Comparison of ENCODE assay signal across 9 cellular contexts in the genomic region with DNA sequence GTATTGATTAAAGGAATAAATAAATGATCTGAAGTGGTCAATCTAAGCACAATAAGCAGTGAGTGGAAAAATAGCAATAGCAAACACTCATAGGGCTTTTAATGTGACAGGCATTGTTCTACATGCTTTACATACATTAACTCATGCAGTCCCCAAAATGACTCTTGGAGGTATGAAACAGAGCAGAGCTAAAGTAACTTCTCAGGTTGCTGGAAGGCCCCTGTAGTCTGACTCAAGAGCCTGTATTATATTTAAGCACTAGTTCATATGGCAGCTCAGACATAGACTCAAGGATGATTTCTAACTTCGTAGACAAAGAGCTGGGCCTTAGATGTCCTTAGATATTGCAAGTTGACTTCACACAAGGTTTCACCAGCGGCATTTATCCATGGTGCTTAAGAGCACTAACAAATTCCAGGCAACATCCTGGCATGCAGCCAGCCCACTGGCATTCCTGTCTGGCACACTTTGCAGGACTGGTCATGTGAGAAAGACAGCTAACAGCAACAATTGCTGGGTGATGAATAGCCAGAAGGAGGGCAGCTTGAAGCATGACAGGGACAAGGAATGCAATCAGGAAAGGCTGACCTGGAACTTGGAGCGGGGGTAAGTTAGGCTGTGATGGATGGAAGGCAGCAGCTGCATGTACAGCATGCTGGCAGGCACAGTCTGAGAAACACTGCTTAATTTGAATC. TPM values are rescaled to one million over a fixed set of nuclear protein-coding genes. Genes with fewer than 3 reads are reported as not detected.
DNase-seq lines count a peak whose midpoint lies in the region; ATAC-seq and TF ChIP-seq lines count a peak whose summit lies in the region.
"Had no signal": no experiment of that assay in that cellular context is flagged by ENCODE, and none has a peak within 500 bp of the region (broad histone marks: within the 10 kb centered on the region; RNA-seq: fewer than 3 reads in every experiment).

No MANE protein-coding gene starts in this region.

- no peak for TF ChIP-seq CTCF in mammary epithelial cell (conservative IDR thresholded peaks at IDR 0.05 in 1 of 2, IDR thresholded peaks at IDR 0.05 in 1 of 2; ENCODE audit: extremely low read depth in 1 of 2, insufficient read depth in 1 of 2, low read depth in 1 of 2, low read length in 2 of 2)
- no peak for TF ChIP-seq CTCF in lower lobe of right lung (IDR thresholded peaks at IDR 0.05)

- 3% methylated on average over 3 of the region's 3 CpGs for WGBS in mammary epithelial cell (ENCODE audit: low coverage, missing lambda C conversion rate)

- CTCF ChIA-PET in mammary epithelial cell (lab: Charles Lee; ENCODE audit: low non-redundant PET), result no interaction called here
- CTCF ChIA-PET in activated naive CD4-positive, alpha-beta T cell treated with anti-CD3 and anti-CD28 coated beads for 36 hours (lab: Charles Lee), result interaction anchor here (0.6 to 1.3 kb wide), 2 partner anchors 111 to 1143 kb away, joined by 3 to 4 read pairs; no protein-coding TSS in a partner anchor

- no peaks in the 10 kb centered on the region for H3K36me3 ChIP-seq in mammary epithelial cell (ENCODE audit: insufficient read depth, low read length)
- H3K36me3 ChIP-seq in lower lobe of right lung, result no peaks in the 10 kb centered on the region

- no peak overlapping the region for H3K9ac ChIP-seq in mammary epithelial cell (ENCODE audit: insufficient read depth, low read length)

- H3K27ac ChIP-seq in mammary epithelial cell (ENCODE audit: insufficient read depth, low read depth, low read length) (no peak overlapping the region), lower lobe of right lung (no peak overlapping the region)

- peaks cover 0 to 4% of the 10 kb centered on the region in 2 donors for H3K9me3 Mint-ChIP-seq in activated naive CD4-positive, alpha-beta T cell treated with anti-CD3 and anti-CD28 coated beads, Interleukin-2, amount 50 U/mL, for 72 hours
- H3K9me3 Mint-ChIP-seq in activated naive CD4-positive, alpha-beta T cell treated with anti-CD3 and anti-CD28 coated beads for 36 hours, result peaks cover 4% of the 10 kb centered on the region

- DNase-seq in Ammon's horn (ENCODE audit: low spot score) (peak; percentile 65), NCI-H1694 treated with DMSO at 0.1 percent for 48 hours (lab: John Stamatoyannopoulos, UW) (peak; percentile 46), mammary epithelial cell (peak; percentile 91), lower lobe of right lung (peak; percentile 86), NCI-H524 treated with DMSO at 0.1 percent for 48 hours (lab: John Stamatoyannopoulos, UW) (no peak)
- no peak for DNase-seq in activated naive CD4-positive, alpha-beta T cell treated with anti-CD3 and anti-CD28 coated beads, Interleukin-2, amount 50 U/mL, for 72 hours (ENCODE audit: low spot score in 2 of 2)
- DNase-seq in activated naive CD4-positive, alpha-beta T cell treated with anti-CD3 and anti-CD28 coated beads for 36 hours, result no peak
- DNase-seq: activated B cell treated with CpG ODN at 0.5 μM for 24 hours had no signal

- intact Hi-C loops in mammary epithelial cell (cut with micrococcal nuclease), result loop anchor here (1.0 kb wide), 1 partner anchor 22 kb away; no protein-coding TSS in a partner anchor
- intact Hi-C loops in lower lobe of right lung (cut with DNase I), result no loop called here
- intact Hi-C loops in activated naive CD4-positive, alpha-beta T cell treated with anti-CD3 and anti-CD28 coated beads for 36 hours (cut with micrococcal nuclease), result no loop called here

- peaks cover 19% of the 10 kb centered on the region for H3K4me1 ChIP-seq in mammary epithelial cell (ENCODE audit: insufficient read depth, low read length)
- H3K4me1 ChIP-seq in lower lobe of right lung, result peaks cover 6% of the 10 kb centered on the region

- H3K4me3 ChIP-seq in mammary epithelial cell (replicated peaks in 1 of 3; ENCODE audit: insufficient read depth in 1 of 3, low read depth in 2 of 3, low read length in 3 of 3) (no peak overlapping the region), lower lobe of right lung (no peak overlapping the region)

- H2AFZ ChIP-seq in mammary epithelial cell (ENCODE audit: low read depth, low read length), result no peak overlapping the region

- in situ Hi-C loops in mammary epithelial cell (cut with MboI; ENCODE audit: low sequenced_read_pairs in 2 of 2), result loop anchor here in 1 of 2 donors (25.0 kb wide), 1 partner anchor 95 kb away; no protein-coding TSS in a partner anchor

- H3K4me1 Mint-ChIP-seq in activated naive CD4-positive, alpha-beta T cell treated with anti-CD3 and anti-CD28 coated beads for 36 hours (ENCODE audit: low read depth), result no peaks in the 10 kb centered on the region
- H3K4me1 Mint-ChIP-seq: activated B cell treated with CpG ODN at 0.5 μM for 24 hours had no signal

- H3K9me3 ChIP-seq in mammary epithelial cell (replicated peaks; ENCODE audit: insufficient read depth, low read length), result no peaks in the 10 kb centered on the region
- no peaks in the 10 kb centered on the region for H3K9me3 ChIP-seq in lower lobe of right lung

- no peaks in the 10 kb centered on the region for H4K20me1 ChIP-seq in mammary epithelial cell (ENCODE audit: insufficient read depth, low read length)

- no peaks in the 10 kb centered on the region for H3K27me3 Mint-ChIP-seq in activated naive CD4-positive, alpha-beta T cell treated with anti-CD3 and anti-CD28 coated beads for 36 hours (ENCODE audit: low read depth)

- dilution Hi-C loops in mammary epithelial cell (cut with HindIII; ENCODE audit: low sequenced_read_pairs), result no loop called here

- peak overlapping the region; percentile 16 for H3K4me2 ChIP-seq in mammary epithelial cell (ENCODE audit: insufficient read depth, low read depth, low read length)

- ATAC-seq in lower lobe of right lung, result peak; percentile 83
- ATAC-seq in GM21529 (IDR thresholded peaks at IDR 0.05; ENCODE audit: unreplicated experiment), result no peak
- no peak for ATAC-seq in activated naive CD4-positive, alpha-beta T cell treated with anti-CD3 and anti-CD28 coated beads, Interleukin-2, amount 50 U/mL, for 72 hours

- no TSS peak for BruUV-seq in mammary epithelial cell (replicated peaks; lab: Mats Ljungman, UMichigan)

- H3K4me3 Mint-ChIP-seq in activated naive CD4-positive, alpha-beta T cell treated with anti-CD3 and anti-CD28 coated beads for 36 hours, result no peak overlapping the region
- H3K4me3 Mint-ChIP-seq: activated B cell treated with CpG ODN at 0.5 μM for 24 hours had no signal

- no peak overlapping the region for H3K27ac Mint-ChIP-seq in activated naive CD4-positive, alpha-beta T cell treated with anti-CD3 and anti-CD28 coated beads, Interleukin-2, amount 50 U/mL, for 72 hours
- no peak overlapping the region for H3K27ac Mint-ChIP-seq in activated naive CD4-positive, alpha-beta T cell treated with anti-CD3 and anti-CD28 coated beads for 36 hours
- H3K27ac Mint-ChIP-seq: activated B cell treated with CpG ODN at 0.5 μM for 24 hours had no signal

- peaks cover 0 to 13% of the 10 kb centered on the region in 2 donors for H3K36me3 Mint-ChIP-seq in activated naive CD4-positive, alpha-beta T cell treated with anti-CD3 and anti-CD28 coated beads, Interleukin-2, amount 50 U/mL, for 72 hours
- H3K36me3 Mint-ChIP-seq in activated naive CD4-positive, alpha-beta T cell treated with anti-CD3 and anti-CD28 coated beads for 36 hours (ENCODE audit: low read depth), result peaks cover 2% of the 10 kb centered on the region

- no peaks in the 10 kb centered on the region for H3K27me3 ChIP-seq in mammary epithelial cell (ENCODE audit: insufficient read depth, low read length)
- no peaks in the 10 kb centered on the region for H3K27me3 ChIP-seq in lower lobe of right lung (ENCODE audit: low read depth)

- H3K79me2 ChIP-seq in mammary epithelial cell (ENCODE audit: insufficient read depth, low read length), result no peaks in the 10 kb centered on the region

RNA-seq across cellular contexts. Expression of a gene that starts 22.9 kb away (rescaled TPM):
- total RNA-seq in mammary epithelial cell, result 100 to 1,000 TPM; 117 to 150 TPM
- polyA plus RNA-seq in mammary epithelial cell, result 57.6 TPM
- 34.6 TPM for polyA minus RNA-seq in mammary epithelial cell
- total RNA-seq in lower lobe of right lung, result 164 TPM
- 100 to 1,000 TPM in 1 of 2 donors, 10 to 100 TPM in 1; 83.9 to 109 TPM for total RNA-seq in activated naive CD4-positive, alpha-beta T cell treated with anti-CD3 and anti-CD28 coated beads, Interleukin-2, amount 50 U/mL, for 72 hours
- total RNA-seq in activated naive CD4-positive, alpha-beta T cell treated with anti-CD3 and anti-CD28 coated beads for 36 hours, result 10 to 100 TPM; 90.0 to 94.1 TPM

Comparison
In these comparisons a context has a peak if more than half of its experiments do, and no peak if none do; other contexts are left out.
1. DNase-seq: peak in Ammon's horn (single experiment), NCI-H1694 treated with DMSO at 0.1 percent for 48 hours (single experiment), mammary epithelial cell (single experiment) and lower lobe of right lung (single experiment); none in NCI-H524 treated with DMSO at 0.1 percent for 48 hours (single experiment), activated naive CD4-positive, alpha-beta T cell treated with anti-CD3 and anti-CD28 coated beads, Interleukin-2, amount 50 U/mL, for 72 hours (0 of 2) and activated naive CD4-positive, alpha-beta T cell treated with anti-CD3 and anti-CD28 coated beads for 36 hours (single experiment).
2. ATAC-seq: peak in lower lobe of right lung (2 of 2); none in GM21529 (single experiment) and activated naive CD4-positive, alpha-beta T cell treated with anti-CD3 and anti-CD28 coated beads, Interleukin-2, amount 50 U/mL, for 72 hours (0 of 2).